ENCODE assay signal across 21 cellular contexts in the genomic region with DNA sequence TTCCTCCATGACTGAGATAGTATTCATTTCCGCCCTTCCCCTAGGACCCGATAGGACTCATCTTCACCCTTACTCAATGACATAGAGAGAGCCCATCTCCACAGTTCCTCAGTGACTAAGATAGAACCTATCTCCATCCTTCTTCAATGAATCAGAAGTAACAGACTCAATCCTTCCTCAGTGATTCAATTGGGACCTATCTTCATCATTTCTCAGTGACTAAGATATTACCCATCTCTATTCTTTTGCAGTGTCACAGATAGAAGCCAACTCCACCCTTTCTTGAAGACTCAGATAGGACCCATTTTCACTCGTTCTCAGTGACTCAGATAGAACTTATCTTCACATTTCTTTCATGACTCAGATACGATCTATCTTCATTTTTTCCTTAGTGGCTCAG.
"Had no signal": no experiment of that assay in that cellular context is flagged by ENCODE, and none has a peak within 500 bp of the region (broad histone marks: within the 10 kb centered on the region; RNA-seq: fewer than 3 reads in every experiment).

No MANE protein-coding gene starts in this region.

- DNase-seq: activated CD8-positive, alpha-beta memory T cell treated with anti-CD3 and anti-CD28 coated beads, Interleukin-2, amount 50 U/mL, for 4 hours; activated CD8-positive, alpha-beta T cell treated with anti-CD3 and anti-CD28 coated beads for 36 hours; activated effector memory CD4-positive, alpha-beta T cell treated with Interleukin-2 at 50 U/mL for 16 hours; activated naive CD4-positive, alpha-beta T cell; adrenal gland; anterior cingulate cortex; cerebellar nuclear complex; Karpas-422; MM.1S; NCI-H1105; NCI-H1436 treated with DMSO at 0.1 percent for 48 hours; NCI-H187; NCI-H2081; NCI-H446; NCI-H524; SHP77 treated with DMSO at 0.1 percent for 48 hours had no signal

- H3K27ac ChIP-seq: adrenal gland had no signal

- FAIRE-seq: K562, RCC 7860 had no signal

- H3K36me3 ChIP-seq: adrenal gland had no signal

- H3K36me3 Mint-ChIP-seq: activated naive CD8-positive, alpha-beta T cell; WTC11 had no signal

- H3K9me3 ChIP-seq: adrenal gland had no signal

- H3K27ac Mint-ChIP-seq: activated CD8-positive, alpha-beta T cell treated with anti-CD3 and anti-CD28 coated beads for 36 hours; activated naive CD8-positive, alpha-beta T cell; T-helper 1 cell treated with Interleukin-12 subunit alpha and Interleukin-12 subunit beta and Interleukin-4 antibody, amounts not matched to agents 30 μg/mL and 1 μg/mL, for 36 hours; WTC11 had no signal

- ATAC-seq: activated CD8-positive, alpha-beta T cell treated with anti-CD3 and anti-CD28 coated beads for 36 hours; K562; WTC11 had no signal

- H3K9me3 Mint-ChIP-seq: activated CD8-positive, alpha-beta T cell treated with anti-CD3 and anti-CD28 coated beads for 36 hours; T-helper 1 cell treated with Interleukin-12 subunit alpha and Interleukin-12 subunit beta and Interleukin-4 antibody, amounts not matched to agents 30 μg/mL and 1 μg/mL, for 36 hours had no signal

- H3K4me1 ChIP-seq: adrenal gland had no signal

- H3K4me3 ChIP-seq: adrenal gland, K562 had no signal

- H3K27me3 ChIP-seq: adrenal gland had no signal
